18 cellular contexts compared by ENCODE assay signal in the genomic region with DNA sequence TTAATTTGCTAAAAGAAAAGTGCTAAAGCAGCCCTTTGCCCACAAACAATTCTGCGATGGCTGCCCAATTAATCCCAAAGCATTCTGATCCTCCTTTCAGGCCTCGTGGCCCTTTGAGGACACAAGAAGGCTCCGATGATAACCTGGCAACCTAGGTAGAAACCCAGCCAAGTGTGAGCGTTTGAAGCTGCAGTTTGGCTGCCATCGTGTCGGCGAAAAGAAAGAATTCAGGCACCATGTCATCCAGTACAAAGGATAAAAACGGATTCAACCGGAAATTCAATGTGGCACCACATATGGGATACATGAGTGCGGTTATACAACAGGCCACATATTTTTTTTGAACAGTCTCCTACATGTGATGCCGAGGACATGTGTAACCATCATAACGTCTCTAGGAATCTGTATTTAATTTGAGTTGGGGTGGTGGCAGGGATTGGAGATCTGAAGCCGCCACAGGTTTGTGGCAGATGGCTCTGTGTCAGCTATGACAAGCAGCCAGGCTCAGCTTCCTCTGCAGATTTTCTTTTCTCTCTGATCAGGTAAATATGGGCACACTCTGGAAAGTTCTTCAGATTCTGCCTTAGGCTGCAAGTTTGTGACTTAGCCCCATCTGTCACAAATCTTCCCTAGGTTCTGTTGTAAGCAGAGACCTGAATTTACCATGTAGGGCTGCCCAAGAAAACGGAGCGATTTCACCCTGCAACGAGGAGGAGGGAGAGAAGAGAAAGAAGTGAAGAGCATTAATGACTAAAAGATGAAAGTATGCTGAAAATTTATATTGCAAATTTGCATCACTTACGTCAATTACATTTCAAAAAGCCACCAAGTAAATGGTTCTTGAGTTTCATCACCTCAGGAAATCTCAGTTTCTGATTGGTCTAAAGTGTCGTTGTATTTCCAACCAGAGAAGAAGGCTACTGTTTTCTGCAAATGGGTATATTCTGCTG.
DNase-seq lines count a peak whose midpoint lies in the region; ATAC-seq, FAIRE-seq and TF ChIP-seq lines count a peak whose summit lies in the region.
"Had no signal": no experiment of that assay in that cellular context is flagged by ENCODE, and none has a peak within 500 bp of the region (broad histone marks: within the 10 kb centered on the region; RNA-seq: fewer than 3 reads in every experiment).

No MANE protein-coding gene starts in this region.

- no peaks in the 10 kb centered on the region for H3K27me3 Mint-ChIP-seq in WTC11 (ENCODE audit: low read depth)
- H3K27me3 Mint-ChIP-seq: activated T-helper 17 cell treated with anti-CD3 and anti-CD28 coated beads, Interleukin-2, amount 50 U/mL, for 72 hours had no signal

- peak overlapping the region in 46 of 59 donors; percentile 7 to 79 (median 54) for H3K27ac ChIP-seq in dorsolateral prefrontal cortex
- H3K27ac ChIP-seq: coronary artery, epithelial cell of prostate, heart left ventricle, neural progenitor cell, tibial artery had no signal

- no peak overlapping the region for H3K4me3 ChIP-seq in dorsolateral prefrontal cortex
- H3K4me3 ChIP-seq: coronary artery, heart left ventricle, neural progenitor cell, tibial artery had no signal

- peak; percentile 37 for DNase-seq in NCI-H187 treated with DMSO at 0.1 percent for 48 hours (lab: John Stamatoyannopoulos, UW)
- DNase-seq in NCI-H187 (lab: John Stamatoyannopoulos, UW) = no peak
- peak; percentile 84 for DNase-seq in G401 (ENCODE audit: low spot score)
- DNase-seq in NOMO-1 treated with dmso at 0.1 percent for 144 hours (lab: John Stamatoyannopoulos, UW; ENCODE audit: unreplicated experiment) = peak; percentile 98
- peak in 5 of 10 donors; percentile 23 to 51 (median 36) for DNase-seq in dorsolateral prefrontal cortex
- no peak for DNase-seq in activated CD4-positive, CD25-positive, alpha-beta regulatory T cell (lab: John Stamatoyannopoulos, UW)
- no peak for DNase-seq in WTC11 (ENCODE audit: low spot score)
- no peak for DNase-seq in GM19239 (ENCODE audit: insufficient read length, low spot score)
- DNase-seq: ACHN, H7, heart left ventricle, kidney, NCI-H1048, tibial artery had no signal

- no peak for FAIRE-seq in GM19239 (lab: Jason Lieb, UNC)
- FAIRE-seq: kidney had no signal

- in situ Hi-C loops in G401 (cut with HindIII; ENCODE audit: low sequenced_read_pairs) = no loop called here

- H3K27me3 ChIP-seq in dorsolateral prefrontal cortex = no peaks in the 10 kb centered on the region
- H3K27me3 ChIP-seq: heart left ventricle, neural progenitor cell, tibial artery had no signal

- no peaks in the 10 kb centered on the region for H3K36me3 Mint-ChIP-seq in WTC11

- H3K27ac Mint-ChIP-seq in WTC11 = no peak overlapping the region
- H3K27ac Mint-ChIP-seq: activated T-helper 17 cell treated with anti-CD3 and anti-CD28 coated beads, Interleukin-2, amount 50 U/mL, for 72 hours; neural progenitor cell had no signal

- peaks cover 25% of the 10 kb centered on the region for H3K4me1 Mint-ChIP-seq in WTC11
- H3K4me1 Mint-ChIP-seq: activated T-helper 17 cell treated with anti-CD3 and anti-CD28 coated beads, Interleukin-2, amount 50 U/mL, for 72 hours; neural progenitor cell had no signal

- intact Hi-C loops in dorsolateral prefrontal cortex (cut with DNase I) = no loop called here

- TF ChIP-seq CTCF in dorsolateral prefrontal cortex (IDR thresholded peaks at IDR 0.05 in 54 of 56, conservative IDR thresholded peaks at IDR 0.05 in 2 of 56; ENCODE audit: low read depth in 1 of 56, partially characterized antibody in 56 of 56) (no peak), WTC11 (IDR thresholded peaks at IDR 0.05) (no peak)

- CTCF ChIA-PET in WTC11 (lab: Charles Lee) = no interaction called here

- H3K4me3 Mint-ChIP-seq in WTC11 = no peak overlapping the region
- H3K4me3 Mint-ChIP-seq: activated T-helper 17 cell treated with anti-CD3 and anti-CD28 coated beads, Interleukin-2, amount 50 U/mL, for 72 hours; neural progenitor cell had no signal

- ATAC-seq in WTC11 = no peak
- ATAC-seq: activated T-helper 17 cell treated with anti-CD3 and anti-CD28 coated beads, Interleukin-2, amount 50 U/mL, for 72 hours; heart left ventricle had no signal

- POLR2A ChIA-PET in WTC11 (lab: Charles Lee) = no interaction called here

- no peaks in the 10 kb centered on the region for H3K9me3 Mint-ChIP-seq in WTC11
- H3K9me3 Mint-ChIP-seq: activated T-helper 17 cell treated with anti-CD3 and anti-CD28 coated beads, Interleukin-2, amount 50 U/mL, for 72 hours; neural progenitor cell had no signal

TF ChIP-seq in WTC11, 78 proteins besides CTCF, POLR2A, EP300 and RAD21:
- TF ChIP-seq, protein P1, sequence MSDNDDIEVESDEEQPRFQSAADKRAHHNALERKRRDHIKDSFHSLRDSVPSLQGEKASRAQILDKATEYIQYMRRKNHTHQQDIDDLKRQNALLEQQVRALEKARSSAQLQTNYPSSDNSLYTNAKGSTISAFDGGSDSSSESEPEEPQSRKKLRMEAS (CRISPR knock-in tag; IDR thresholded peaks at IDR 0.05) = no peak
- TF ChIP-seq ZNF423 (CRISPR knock-in tag; IDR thresholded peaks at IDR 0.05) (no peak), GTF2I (CRISPR knock-in tag; conservative IDR thresholded peaks at IDR 0.05) (no peak), TEAD1 (CRISPR knock-in tag; IDR thresholded peaks at IDR 0.05) (no peak)
- TF ChIP-seq, protein P2, sequence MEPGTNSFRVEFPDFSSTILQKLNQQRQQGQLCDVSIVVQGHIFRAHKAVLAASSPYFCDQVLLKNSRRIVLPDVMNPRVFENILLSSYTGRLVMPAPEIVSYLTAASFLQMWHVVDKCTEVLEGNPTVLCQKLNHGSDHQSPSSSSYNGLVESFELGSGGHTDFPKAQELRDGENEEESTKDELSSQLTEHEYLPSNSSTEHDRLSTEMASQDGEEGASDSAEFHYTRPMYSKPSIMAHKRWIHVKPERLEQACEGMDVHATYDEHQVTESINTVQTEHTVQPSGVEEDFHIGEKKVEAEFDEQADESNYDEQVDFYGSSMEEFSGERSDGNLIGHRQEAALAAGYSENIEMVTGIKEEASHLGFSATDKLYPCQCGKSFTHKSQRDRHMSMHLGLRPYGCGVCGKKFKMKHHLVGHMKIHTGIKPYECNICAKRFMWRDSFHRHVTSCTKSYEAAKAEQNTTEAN (CRISPR knock-in tag; IDR thresholded peaks at IDR 0.05) = no peak
- TF ChIP-seq, protein P3, sequence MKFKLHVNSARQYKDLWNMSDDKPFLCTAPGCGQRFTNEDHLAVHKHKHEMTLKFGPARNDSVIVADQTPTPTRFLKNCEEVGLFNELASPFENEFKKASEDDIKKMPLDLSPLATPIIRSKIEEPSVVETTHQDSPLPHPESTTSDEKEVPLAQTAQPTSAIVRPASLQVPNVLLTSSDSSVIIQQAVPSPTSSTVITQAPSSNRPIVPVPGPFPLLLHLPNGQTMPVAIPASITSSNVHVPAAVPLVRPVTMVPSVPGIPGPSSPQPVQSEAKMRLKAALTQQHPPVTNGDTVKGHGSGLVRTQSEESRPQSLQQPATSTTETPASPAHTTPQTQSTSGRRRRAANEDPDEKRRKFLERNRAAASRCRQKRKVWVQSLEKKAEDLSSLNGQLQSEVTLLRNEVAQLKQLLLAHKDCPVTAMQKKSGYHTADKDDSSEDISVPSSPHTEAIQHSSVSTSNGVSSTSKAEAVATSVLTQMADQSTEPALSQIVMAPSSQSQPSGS (CRISPR knock-in tag; IDR thresholded peaks at IDR 0.05; ENCODE audit: borderline replicate concordance, low read depth) = no peak

Comparison
In these comparisons a context has a peak if more than half of its experiments do, and no peak if none do; other contexts are left out.
1. DNase-seq: peak in NCI-H187 treated with DMSO at 0.1 percent for 48 hours (single experiment), G401 (single experiment) and NOMO-1 treated with dmso at 0.1 percent for 144 hours (single experiment); none in NCI-H187 (0 of 2), activated CD4-positive, CD25-positive, alpha-beta regulatory T cell (0 of 4), WTC11 (single experiment) and GM19239 (single experiment).